Comparison of ENCODE assay signal across 30 cellular contexts in genomic region chr1:214415131-214415530, GRCh38.
DNase-seq lines count a peak whose midpoint lies in the region; TF ChIP-seq lines count a peak whose summit lies in the region.
"Had no signal": no experiment of that assay in that cellular context is flagged by ENCODE, and none has a peak within 500 bp of the region (broad histone marks: within the 10 kb centered on the region; RNA-seq: fewer than 3 reads in every experiment).

No MANE protein-coding gene starts in this region.

- H3K27ac Mint-ChIP-seq in HFFc6 (peak overlapping the region; percentile 43; the same call in 1 of the 2 replicates), endodermal cell (peak overlapping the region; percentile 11), osteocyte (ENCODE audit: unreplicated experiment) (peak overlapping the region; percentile 93)
- H3K27ac Mint-ChIP-seq: activated CD8-positive, alpha-beta T cell treated with anti-CD3 and anti-CD28 coated beads for 36 hours; activated naive CD4-positive, alpha-beta T cell treated with anti-CD3 and anti-CD28 coated beads, Interleukin-2, amount 50 U/mL, for 24 hours; activated T-helper 17 cell treated with anti-CD3 and anti-CD28 coated beads, Interleukin-2, amount 50 U/mL, for 72 hours; stimulated activated effector memory CD8-positive, alpha-beta T cell treated with anti-CD3 and anti-CD28 coated beads, Interleukin-12 subunit alpha, Interleukin-12 subunit beta, amount 100 ng/mL, for 72 hours had no signal

- H3K4me1 ChIP-seq in endodermal cell (ENCODE audit: control insufficient read depth, insufficient read depth, low read length) (peaks cover 15% of the 10 kb centered on the region), esophagus muscularis mucosa (peaks cover 44 to 52% (median 49%) of the 10 kb centered on the region in 4 donors)
- H3K4me1 ChIP-seq: colonic mucosa had no signal

- H3K9me3 ChIP-seq in endodermal cell (ENCODE audit: control insufficient read depth, low read length) (peaks cover 11% of the 10 kb centered on the region), esophagus muscularis mucosa (no peaks in the 10 kb centered on the region)
- H3K9me3 ChIP-seq: colonic mucosa, transverse colon had no signal

- CTCF ChIA-PET in RWPE1 (lab: Yijun Ruan, JAX): no interaction called here

- H3K27ac ChIP-seq in RWPE1 (peak overlapping the region; percentile 43; the same call in 1 of the 2 replicates), endodermal cell (ENCODE audit: low read depth, low read length) (no peak overlapping the region), esophagus muscularis mucosa (replicated peaks in 1 of 4) (peak overlapping the region in 2 of 4 donors; percentile 47 to 63)
- H3K27ac ChIP-seq: colonic mucosa, SK-N-MC, transverse colon had no signal

- H3K4me3 Mint-ChIP-seq in HFFc6 (no peak overlapping the region), endodermal cell (no peak overlapping the region), osteocyte (ENCODE audit: unreplicated experiment) (no peak overlapping the region)
- H3K4me3 Mint-ChIP-seq: activated CD8-positive, alpha-beta T cell treated with anti-CD3 and anti-CD28 coated beads for 36 hours; activated naive CD4-positive, alpha-beta T cell treated with anti-CD3 and anti-CD28 coated beads, Interleukin-2, amount 50 U/mL, for 24 hours; activated T-helper 17 cell treated with anti-CD3 and anti-CD28 coated beads, Interleukin-2, amount 50 U/mL, for 72 hours; naive B cell; stimulated activated effector memory CD8-positive, alpha-beta T cell treated with anti-CD3 and anti-CD28 coated beads, Interleukin-12 subunit alpha, Interleukin-12 subunit beta, amount 100 ng/mL, for 72 hours had no signal

- no peak overlapping the region for H3K9ac ChIP-seq in endodermal cell (ENCODE audit: extremely low read depth, low read length, poor library complexity, severe bottlenecking)

- H3K9me3 Mint-ChIP-seq in HFFc6 (no peaks in the 10 kb centered on the region), endodermal cell (peaks cover 8% of the 10 kb centered on the region), osteocyte (ENCODE audit: unreplicated experiment) (no peaks in the 10 kb centered on the region)
- H3K9me3 Mint-ChIP-seq: activated CD8-positive, alpha-beta T cell treated with anti-CD3 and anti-CD28 coated beads for 36 hours; activated naive CD4-positive, alpha-beta T cell treated with anti-CD3 and anti-CD28 coated beads, Interleukin-2, amount 50 U/mL, for 24 hours; activated T-helper 17 cell treated with anti-CD3 and anti-CD28 coated beads, Interleukin-2, amount 50 U/mL, for 72 hours; stimulated activated effector memory CD8-positive, alpha-beta T cell treated with anti-CD3 and anti-CD28 coated beads, Interleukin-12 subunit alpha, Interleukin-12 subunit beta, amount 100 ng/mL, for 72 hours had no signal

- no peak for TF ChIP-seq POLR2A in esophagus muscularis mucosa (IDR thresholded peaks at IDR 0.05; ENCODE audit: low read depth)

- no peak for DNase-seq in HFFc6
- no peak for DNase-seq in RWPE1 (ENCODE audit: low spot score)
- no peak for DNase-seq in endodermal cell
- no peak for DNase-seq in osteocyte (ENCODE audit: extremely low spot score, unreplicated experiment)
- DNase-seq in stimulated activated CD4-positive, alpha-beta T cell treated with anti-CD3 and anti-CD28 coated beads, Interleukin-2, amount 100 ng/mL, for 48 hours: no peak
- no peak for DNase-seq in posterior cingulate gyrus
- DNase-seq in esophagus muscularis mucosa (ENCODE audit: extremely low spot score): no peak
- DNase-seq: activated CD8-positive, alpha-beta T cell treated with anti-CD3 and anti-CD28 coated beads for 36 hours; amniotic stem cell; C1 segment of cervical spinal cord; colonic mucosa; DMS79 treated with DMSO at 0.1 percent for 48 hours; effector CD8-positive, alpha-beta T cell; erythroblast; foreskin melanocyte; GDM1; heart left ventricle; kidney; midbrain; naive B cell; NCI-H1105 treated with DMSO at 0.1 percent for 48 hours; NCI-H1930; OCI-M1; stimulated activated CD4-positive, alpha-beta T cell treated with anti-CD3 and anti-CD28 coated beads, Interleukin-15, amount 100 ng/mL, for 24 hours; T-helper 1 cell; transverse colon had no signal

- POLR2A ChIA-PET in RWPE1 (lab: Yijun Ruan, JAX; ENCODE audit: low non-redundant PET): no interaction called here

- 89 to 91% methylated on average over 5 of the region's 5 CpGs for WGBS in endodermal cell (ENCODE audit: insufficient coverage in 1 of 2, insufficient read length in 1 of 2), 2 experiments
- 87% methylated on average over 5 of the region's 5 CpGs for WGBS in esophagus muscularis mucosa

- peaks cover 26% of the 10 kb centered on the region for H3K36me3 ChIP-seq in endodermal cell (ENCODE audit: control insufficient read depth, insufficient read depth, low read length)
- peaks cover 0 to 6% (median 0%) of the 10 kb centered on the region in 4 donors for H3K36me3 ChIP-seq in esophagus muscularis mucosa
- H3K36me3 ChIP-seq: colonic mucosa, transverse colon had no signal

- peaks cover 24% of the 10 kb centered on the region; the same call in 1 of the 2 replicates for H3K36me3 Mint-ChIP-seq in HFFc6 (ENCODE audit: low read depth)
- peaks cover 5% of the 10 kb centered on the region for H3K36me3 Mint-ChIP-seq in endodermal cell (ENCODE audit: low read depth)
- H3K36me3 Mint-ChIP-seq in osteocyte (ENCODE audit: unreplicated experiment): peaks cover 7% of the 10 kb centered on the region
- H3K36me3 Mint-ChIP-seq: activated naive CD4-positive, alpha-beta T cell treated with anti-CD3 and anti-CD28 coated beads, Interleukin-2, amount 50 U/mL, for 24 hours; naive B cell; stimulated activated effector memory CD8-positive, alpha-beta T cell treated with anti-CD3 and anti-CD28 coated beads, Interleukin-12 subunit alpha, Interleukin-12 subunit beta, amount 100 ng/mL, for 72 hours had no signal

- peaks cover 6% of the 10 kb centered on the region for H3K27me3 Mint-ChIP-seq in HFFc6 (ENCODE audit: insufficient read depth)
- H3K27me3 Mint-ChIP-seq in endodermal cell (ENCODE audit: insufficient read depth): no peaks in the 10 kb centered on the region
- H3K27me3 Mint-ChIP-seq in osteocyte (ENCODE audit: unreplicated experiment): no peaks in the 10 kb centered on the region
- H3K27me3 Mint-ChIP-seq: naive B cell had no signal

- TF ChIP-seq CTCF in HFFc6 (IDR thresholded peaks at IDR 0.05) (no peak), RWPE1 (conservative IDR thresholded peaks at IDR 0.05; ENCODE audit: low read depth) (no peak), endodermal cell (conservative IDR thresholded peaks at IDR 0.05) (no peak), osteocyte (IDR thresholded peaks at IDR 0.05) (no peak), esophagus muscularis mucosa (IDR thresholded peaks at IDR 0.05) (no peak)

- H3K27me3 ChIP-seq in endodermal cell (ENCODE audit: control insufficient read depth, insufficient read depth, low read length, poor library complexity, severe bottlenecking) (no peaks in the 10 kb centered on the region), esophagus muscularis mucosa (no peaks in the 10 kb centered on the region)
- H3K27me3 ChIP-seq: colonic mucosa, heart left ventricle, transverse colon had no signal

- TF ChIP-seq EP300 in esophagus muscularis mucosa (IDR thresholded peaks at IDR 0.05): no peak

- H3K4me1 Mint-ChIP-seq in HFFc6 (ENCODE audit: low read depth): peaks cover 60% of the 10 kb centered on the region
- H3K4me1 Mint-ChIP-seq in endodermal cell: peaks cover 48% of the 10 kb centered on the region
- H3K4me1 Mint-ChIP-seq in osteocyte (ENCODE audit: unreplicated experiment): peaks cover 64% of the 10 kb centered on the region
- H3K4me1 Mint-ChIP-seq: activated naive CD4-positive, alpha-beta T cell treated with anti-CD3 and anti-CD28 coated beads, Interleukin-2, amount 50 U/mL, for 24 hours; activated T-helper 17 cell treated with anti-CD3 and anti-CD28 coated beads, Interleukin-2, amount 50 U/mL, for 72 hours; naive B cell; stimulated activated effector memory CD8-positive, alpha-beta T cell treated with anti-CD3 and anti-CD28 coated beads, Interleukin-12 subunit alpha, Interleukin-12 subunit beta, amount 100 ng/mL, for 72 hours had no signal

- intact Hi-C loops in posterior cingulate gyrus (cut with DNase I) (no loop called here), esophagus muscularis mucosa (cut with DNase I) (no loop called here)

- H3K4me3 ChIP-seq in endodermal cell (ENCODE audit: low read length): no peak overlapping the region
- H3K4me3 ChIP-seq in esophagus muscularis mucosa: no peak overlapping the region
- H3K4me3 ChIP-seq: colonic mucosa, heart left ventricle, SK-N-MC, transverse colon had no signal

Comparison
In these comparisons a context has a peak if more than half of its experiments do, and no peak if none do; other contexts are left out.
1. H3K27ac Mint-ChIP-seq: peak in every context shown above with its lines; median percentile 93 in osteocyte; 43 in HFFc6; 11 in endodermal cell.